Comparison of ENCODE assay signal across 34 cellular contexts in the genomic region with DNA sequence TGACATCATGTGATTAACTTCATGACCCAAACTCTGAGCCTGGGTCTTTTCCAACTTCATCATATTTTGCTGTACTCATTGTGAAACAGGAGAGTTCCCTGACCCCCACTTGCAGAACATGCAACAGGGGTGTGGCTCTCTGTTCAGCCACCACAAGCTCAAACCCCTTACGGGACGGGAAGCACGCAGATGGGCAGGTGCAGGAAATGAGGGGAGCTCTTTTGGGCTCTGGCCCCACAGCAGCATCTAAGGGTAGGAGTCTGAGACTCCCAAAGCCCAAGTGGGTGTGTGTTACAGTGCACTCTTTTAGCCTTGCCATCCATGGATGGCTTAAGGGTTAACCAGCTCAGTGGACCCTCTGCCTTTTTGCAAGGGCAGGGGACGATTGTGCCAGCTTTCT.
"Had no signal": no experiment of that assay in that cellular context is flagged by ENCODE, and none has a peak within 500 bp of the region (broad histone marks: within the 10 kb centered on the region; RNA-seq: fewer than 3 reads in every experiment).

No MANE protein-coding gene starts in this region.

- H3K9me3 ChIP-seq: SJCRH30 had no signal

- FAIRE-seq: RCC 7860 had no signal

- H3K27me3 Mint-ChIP-seq: T-cell had no signal

- H3K27ac Mint-ChIP-seq: T-cell had no signal

- H3K4me3 Mint-ChIP-seq: T-cell had no signal

- H3K4me3 ChIP-seq: MG63, PC-9, SJCRH30, SK-N-MC had no signal

- H3K4me1 Mint-ChIP-seq: T-cell had no signal

- ATAC-seq: Panc1, Right ventricle myocardium inferior, SK-N-SH treated with all-trans-retinoic acid at 6 μM for 48 hours, T-cell had no signal

- H3K4me1 ChIP-seq: SJCRH30 had no signal

- DNase-seq: Kasumi-1, MG63, NCI-H1048, NCI-H1092 treated with DMSO at 0.1 percent for 48 hours, NCI-H1105 treated with DMSO at 0.1 percent for 48 hours, NCI-H1417, NCI-H1436, NCI-H146, NCI-H1694, NCI-H187, NCI-H1930, NCI-H2029 treated with DMSO at 0.1 percent for 48 hours, NCI-H2081 treated with DMSO at 0.1 percent for 48 hours, NCI-H2107, NCI-H2171, NCI-H226, NCI-H446 treated with DMSO at 0.1 percent for 48 hours, NCI-H510A, NCI-H524, NCI-H526, NCI-H69, NCI-H748 treated with DMSO at 0.1 percent for 48 hours, NCI-H82, PC-9, SHP77, SIG-M5, SJCRH30, T-cell had no signal

- H3K27me3 ChIP-seq: MG63, SJCRH30 had no signal

- H3K36me3 ChIP-seq: MG63, SJCRH30 had no signal

- H2AFZ ChIP-seq: PC-9 had no signal

- H3K36me3 Mint-ChIP-seq: T-cell had no signal

- H3K27ac ChIP-seq: PC-9, RWPE1, SJCRH30, SK-N-MC had no signal

- H3K4me2 ChIP-seq: PC-9 had no signal
